Comparison of ENCODE assay signal across 15 cellular contexts in the genomic region with DNA sequence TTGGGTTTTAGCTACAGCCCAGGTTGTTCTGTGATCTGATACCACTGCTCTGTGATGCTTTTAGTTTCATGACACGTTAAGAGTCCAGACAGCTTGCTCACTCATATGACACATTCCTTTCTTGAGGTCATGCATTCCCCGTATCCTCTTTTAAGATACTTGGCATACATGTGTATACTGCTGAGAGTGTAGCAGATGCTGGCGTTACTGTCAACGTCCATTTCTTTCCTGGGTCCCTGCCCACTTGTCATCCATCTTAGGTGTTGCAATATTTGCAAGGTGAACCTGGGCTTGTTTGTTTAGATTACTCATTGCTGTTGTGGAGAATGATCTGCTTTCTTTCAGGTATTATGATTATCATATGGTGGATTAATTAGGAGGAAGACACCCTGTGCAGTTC. TPM values are rescaled to one million over a fixed set of nuclear protein-coding genes. Genes with fewer than 3 reads are reported as not detected.
DNase-seq lines count a peak whose midpoint lies in the region; ATAC-seq and TF ChIP-seq lines count a peak whose summit lies in the region.
"Had no signal": no experiment of that assay in that cellular context is flagged by ENCODE, and none has a peak within 500 bp of the region (broad histone marks: within the 10 kb centered on the region; RNA-seq: fewer than 3 reads in every experiment).

No MANE protein-coding gene starts in this region.

- H2AFZ ChIP-seq in mammary epithelial cell (ENCODE audit: low read depth, low read length): no peak overlapping the region
- H2AFZ ChIP-seq in neuronal stem cell (ENCODE audit: low read length): no peak overlapping the region

- no peaks in the 10 kb centered on the region for H4K20me1 ChIP-seq in mammary epithelial cell (ENCODE audit: insufficient read depth, low read length)

- no peaks in the 10 kb centered on the region for H3K79me2 ChIP-seq in mammary epithelial cell (ENCODE audit: insufficient read depth, low read length)

- no peak overlapping the region for H3K9ac ChIP-seq in mammary epithelial cell (ENCODE audit: insufficient read depth, low read length)
- H3K9ac ChIP-seq in liver (ENCODE audit: low read depth in 1 of 2, low read length in 2 of 2): no peak overlapping the region
- H3K9ac ChIP-seq in neuronal stem cell (ENCODE audit: low read depth, low read length, poor library complexity): no peak overlapping the region

- TF ChIP-seq CTCF in mammary epithelial cell (conservative IDR thresholded peaks at IDR 0.05 in 1 of 2, IDR thresholded peaks at IDR 0.05 in 1 of 2; ENCODE audit: extremely low read depth in 1 of 2, insufficient read depth in 1 of 2, low read depth in 1 of 2, low read length in 2 of 2) (no peak), liver (IDR thresholded peaks at IDR 0.05; ENCODE audit: low read depth, low read length, missing input control) (no peak)

- H3K27ac ChIP-seq in mammary epithelial cell (ENCODE audit: insufficient read depth, low read depth, low read length): no peak overlapping the region
- H3K27ac ChIP-seq in liver (ENCODE audit: low read depth in 1 of 2, low read length in 2 of 2): no peak overlapping the region
- H3K27ac ChIP-seq in neuronal stem cell (replicated peaks; ENCODE audit: low read length): no peak overlapping the region
- H3K27ac ChIP-seq: thoracic aorta had no signal

- no peak overlapping the region for H3K18ac ChIP-seq in neuronal stem cell (ENCODE audit: low read length)

- no peak for TF ChIP-seq RAD21 in liver (IDR thresholded peaks at IDR 0.05)

- CTCF ChIA-PET in mammary epithelial cell (lab: Charles Lee; ENCODE audit: low non-redundant PET): no interaction called here

- H3K4me1 ChIP-seq in mammary epithelial cell (ENCODE audit: insufficient read depth, low read length) (peaks cover 12% of the 10 kb centered on the region), liver (ENCODE audit: control insufficient read depth in 4 of 4, insufficient read depth in 4 of 4, low read length in 3 of 4) (peaks cover 0 to 8% (median 0%) of the 10 kb centered on the region in 4 donors), neuronal stem cell (ENCODE audit: control insufficient read depth in 2 of 2, insufficient read depth in 1 of 2, low read depth in 1 of 2, low read length in 2 of 2) (peaks cover 0 to 3% of the 10 kb centered on the region in 2 donors)

- H2BK15ac ChIP-seq in neuronal stem cell (ENCODE audit: low read length): no peak overlapping the region

- no peak overlapping the region for H2BK120ac ChIP-seq in neuronal stem cell (ENCODE audit: low read depth, low read length)

- no peak overlapping the region for H3K23ac ChIP-seq in neuronal stem cell (ENCODE audit: low read depth, low read length, poor library complexity)

- intact Hi-C loops in mammary epithelial cell (cut with micrococcal nuclease) (no loop called here), posterior vena cava (cut with DNase I) (no loop called here)

- H3K36me3 ChIP-seq in mammary epithelial cell (ENCODE audit: insufficient read depth, low read length) (no peaks in the 10 kb centered on the region), liver (ENCODE audit: control insufficient read depth in 4 of 4, insufficient read depth in 3 of 4, low read depth in 1 of 4, low read length in 3 of 4) (no peaks in the 10 kb centered on the region), neuronal stem cell (replicated peaks in 1 of 2; ENCODE audit: control insufficient read depth in 2 of 2, insufficient read depth in 2 of 2, low read length in 2 of 2) (no peaks in the 10 kb centered on the region)
- H3K36me3 ChIP-seq: thoracic aorta had no signal

- DNase-seq in DMS53 treated with DMSO at 0.1 percent for 48 hours (lab: John Stamatoyannopoulos, UW; ENCODE audit: unreplicated experiment) (peak; percentile 95), mammary epithelial cell (peak; percentile 87), posterior vena cava (ENCODE audit: low spot score) (no peak), neuronal stem cell (ENCODE audit: low spot score) (no peak), GM19238 (ENCODE audit: insufficient read length, low spot score) (no peak)
- DNase-seq: activated effector memory CD4-positive, alpha-beta T cell treated with Interleukin-2 at 50 U/mL for 16 hours; central memory CD4-positive, alpha-beta T cell; mesendoderm; MM.1S; NCI-H510A; SHP77 treated with DMSO at 0.1 percent for 48 hours had no signal

- H3K4me2 ChIP-seq in mammary epithelial cell (ENCODE audit: insufficient read depth, low read depth, low read length) (no peak overlapping the region), neuronal stem cell (ENCODE audit: insufficient read depth, low read length, poor library complexity, severe bottlenecking) (no peak overlapping the region)

- no peak overlapping the region for H4K8ac ChIP-seq in neuronal stem cell (ENCODE audit: low read depth, low read length)

- WGBS in mammary epithelial cell (ENCODE audit: low coverage, missing lambda C conversion rate): 44% methylated on average over 4 of the region's 4 CpGs
- 47% methylated on average over 4 of the region's 4 CpGs for WGBS in liver
- WGBS in neuronal stem cell (ENCODE audit: extremely low coverage in 2 of 2, insufficient read length in 2 of 2, insufficient replicate concordance in 1 of 2), 2 donors: no CpG with 5 or more reads among the region's 4 CpGs

- BruUV-seq in mammary epithelial cell (replicated peaks; lab: Mats Ljungman, UMichigan): no TSS peak

- in situ Hi-C loops in mammary epithelial cell (cut with MboI; ENCODE audit: low sequenced_read_pairs in 2 of 2): no loop called here

- no peak overlapping the region for H2BK12ac ChIP-seq in neuronal stem cell (ENCODE audit: low read length)

- ATAC-seq in HG03520 (IDR thresholded peaks at IDR 0.05; ENCODE audit: unreplicated experiment): peak; percentile 76
- no peak for ATAC-seq in activated CD4-positive, CD25-positive, alpha-beta regulatory T cell treated with anti-CD3 and anti-CD28 coated beads, Interleukin-2, amount 50 U/mL, for 24 hours

- H3K9me3 ChIP-seq in mammary epithelial cell (replicated peaks; ENCODE audit: insufficient read depth, low read length) (no peaks in the 10 kb centered on the region), liver (ENCODE audit: control insufficient read depth in 4 of 4, low read length in 3 of 4) (no peaks in the 10 kb centered on the region), neuronal stem cell (replicated peaks in 1 of 2; ENCODE audit: control insufficient read depth in 2 of 2, insufficient read depth in 1 of 2, low read depth in 1 of 2, low read length in 2 of 2) (no peaks in the 10 kb centered on the region)
- H3K9me3 ChIP-seq: thoracic aorta had no signal

- no peaks in the 10 kb centered on the region for H3K79me1 ChIP-seq in neuronal stem cell (ENCODE audit: low read depth, low read length)

- no peak overlapping the region for H3K4ac ChIP-seq in neuronal stem cell (ENCODE audit: low read length)

- H3K4me3 ChIP-seq in mammary epithelial cell (replicated peaks in 1 of 3; ENCODE audit: insufficient read depth in 1 of 3, low read depth in 2 of 3, low read length in 3 of 3): no peak overlapping the region
- H3K4me3 ChIP-seq in liver (ENCODE audit: low read depth in 1 of 3, low read length in 3 of 3): no peak overlapping the region
- no peak overlapping the region for H3K4me3 ChIP-seq in neuronal stem cell (ENCODE audit: low read length in 2 of 2)
- H3K4me3 ChIP-seq: thoracic aorta had no signal

- no peak overlapping the region for H2BK5ac ChIP-seq in neuronal stem cell (ENCODE audit: low read length)

- H2AK5ac ChIP-seq in neuronal stem cell (ENCODE audit: low read depth, low read length): no peak overlapping the region

- no peak overlapping the region for H3K14ac ChIP-seq in neuronal stem cell (ENCODE audit: low read length)

- H3K27me3 ChIP-seq in mammary epithelial cell (ENCODE audit: insufficient read depth, low read length) (no peaks in the 10 kb centered on the region), liver (ENCODE audit: control insufficient read depth in 4 of 4, insufficient read depth in 4 of 4, low read length in 3 of 4) (no peaks in the 10 kb centered on the region), neuronal stem cell (ENCODE audit: control insufficient read depth in 3 of 3, insufficient read depth in 3 of 3, low read depth in 1 of 3, low read length in 3 of 3) (no peaks in the 10 kb centered on the region)

- H4K91ac ChIP-seq in neuronal stem cell (ENCODE audit: low read depth, low read length, poor library complexity): no peak overlapping the region

- dilution Hi-C loops in mammary epithelial cell (cut with HindIII; ENCODE audit: low sequenced_read_pairs): no loop called here

TF ChIP-seq in liver, 16 proteins besides CTCF, POLR2A, EP300 and RAD21 (continues in another document):
- TF ChIP-seq REST (IDR thresholded peaks at IDR 0.05) (no peak), GABPA (IDR thresholded peaks at IDR 0.05 in 1 of 2, conservative IDR thresholded peaks at IDR 0.05 in 1 of 2) (no peak), HNF4A (conservative IDR thresholded peaks at IDR 0.05) (peak; percentile 13 to 52), YY1 (IDR thresholded peaks at IDR 0.05) (peak; percentile 93)

RNA-seq across cellular contexts. Expression of gene EMP1, which starts 9.1 kb away (rescaled TPM):
- total RNA-seq in mammary epithelial cell (100 to 1,000 TPM in 1 of 2 donors, 10 to 100 TPM in 1; 33.7 to 204 TPM), liver (1 to 10 TPM; 2.1 to 5.6 TPM), posterior vena cava (100 to 1,000 TPM; 596 to 746 TPM)
- polyA plus RNA-seq in mammary epithelial cell (309 TPM), liver (1 to 10 TPM; 1.6 to 5.2 TPM)
- polyA minus RNA-seq in mammary epithelial cell: 450 TPM
- 1.8 TPM for polyA plus RNA-seq in neuronal stem cell (2013, experiment 1 of 2)
- polyA plus RNA-seq in neuronal stem cell (2013, experiment 2 of 2): 1.7 TPM

Comparison
In these comparisons a context has a peak if more than half of its experiments do, and no peak if none do; other contexts are left out.
1. DNase-seq: peak in DMS53 treated with DMSO at 0.1 percent for 48 hours (single experiment) and mammary epithelial cell (single experiment); none in posterior vena cava (single experiment), neuronal stem cell (single experiment) and GM19238 (single experiment).
2. RNA of gene EMP1, which starts 9.1 kb away (total RNA-seq): 596 to 746 TPM in posterior vena cava and 33.7 to 204 TPM in mammary epithelial cell; 2.1 to 5.6 TPM in liver; every median in the first group is over 4 times any median in the second.